In the genomic region with DNA sequence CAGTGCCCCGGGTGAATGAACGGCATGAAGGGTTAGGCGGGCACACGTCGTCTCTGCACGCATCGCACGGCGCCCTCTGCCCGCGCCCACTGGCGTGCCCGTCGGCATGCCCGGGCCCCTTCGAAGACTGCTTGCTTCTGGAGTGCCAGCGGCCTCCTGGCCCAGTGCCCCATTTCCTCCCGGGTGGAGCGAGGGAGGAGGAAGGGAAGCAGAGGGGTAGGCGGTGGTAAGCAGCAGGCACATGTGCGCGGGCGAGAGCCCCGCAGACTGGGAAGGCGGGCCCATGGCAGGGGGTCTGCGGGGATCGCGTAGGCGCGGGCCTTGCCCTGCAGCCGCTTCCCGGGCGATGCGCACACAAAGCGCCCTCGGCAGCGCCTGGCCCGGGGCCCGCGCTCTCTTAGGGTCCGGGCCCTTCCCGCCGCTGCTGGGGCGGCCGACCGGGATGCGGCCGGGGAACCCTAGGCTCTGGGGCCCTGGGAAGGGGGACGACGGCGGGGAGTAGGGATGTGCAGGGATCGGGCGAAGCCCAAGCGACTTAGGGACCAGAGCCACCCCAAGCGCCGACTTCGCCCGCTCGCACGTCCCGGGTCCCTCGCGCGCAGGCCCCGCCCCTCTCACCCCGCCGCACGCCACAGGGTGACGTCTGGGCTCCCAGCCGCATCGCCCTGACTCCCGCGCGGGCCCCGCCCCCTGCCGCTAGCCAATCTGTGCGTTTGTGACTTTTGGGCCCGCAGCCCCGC, we compare ENCODE assay signal across 8 cellular contexts. TPM values are rescaled to one million over a fixed set of nuclear protein-coding genes. Genes with fewer than 3 reads are reported as not detected.
A peak's percentile ranks its signal among the peaks of the same experiment; 100 is the strongest.
DNase-seq lines count a peak whose midpoint lies in the region; ATAC-seq and TF ChIP-seq lines count a peak whose summit lies in the region.

No MANE protein-coding gene starts in this region.

- H3K27ac ChIP-seq in heart right ventricle = peak overlapping the region; percentile 57 to 97 (median 94)
- peak overlapping the region; percentile 91 for H3K27ac ChIP-seq in rectal smooth muscle tissue (ENCODE audit: low read depth, low read length)

- H3K9me3 ChIP-seq in heart right ventricle = peaks cover 0 to 6% (median 0%) of the 10 kb centered on the region in 11 donors

- H3K4me3 Mint-ChIP-seq in activated naive CD8-positive, alpha-beta T cell treated with anti-CD3 and anti-CD28 coated beads, Interleukin-2, amount 10 ng/mL, durations not matched to agents 7 days and 5 days = peak overlapping the region; percentile 79

- peaks cover 16% of the 10 kb centered on the region for H3K4me1 Mint-ChIP-seq in activated naive CD8-positive, alpha-beta T cell treated with anti-CD3 and anti-CD28 coated beads, Interleukin-2, amount 10 ng/mL, durations not matched to agents 7 days and 5 days

- H3K27me3 ChIP-seq in heart right ventricle = no peaks in the 10 kb centered on the region
- H3K27me3 ChIP-seq in rectal smooth muscle tissue (ENCODE audit: control insufficient read depth, insufficient read depth, low read length) = no peaks in the 10 kb centered on the region

- no peaks in the 10 kb centered on the region for H3K9me3 Mint-ChIP-seq in activated naive CD8-positive, alpha-beta T cell treated with anti-CD3 and anti-CD28 coated beads, Interleukin-2, amount 10 ng/mL, durations not matched to agents 7 days and 5 days

- peaks cover 0 to 33% (median 25%) of the 10 kb centered on the region in 9 donors for H3K4me1 ChIP-seq in heart right ventricle
- H3K4me1 ChIP-seq in rectal smooth muscle tissue (ENCODE audit: control insufficient read depth, insufficient read depth, low read length) = peaks cover 15% of the 10 kb centered on the region

- ATAC-seq in GM21737 (IDR thresholded peaks at IDR 0.05; ENCODE audit: unreplicated experiment) (peak; percentile 1), heart right ventricle (peak in 2 of 8 donors; percentile 6 to 9)
- peak; percentile 1 for ATAC-seq in activated naive CD8-positive, alpha-beta T cell treated with anti-CD3 and anti-CD28 coated beads, Interleukin-2, amount 10 ng/mL, durations not matched to agents 7 days and 5 days (ENCODE audit: low read depth)

- no peaks in the 10 kb centered on the region for H3K27me3 Mint-ChIP-seq in activated naive CD8-positive, alpha-beta T cell treated with anti-CD3 and anti-CD28 coated beads, Interleukin-2, amount 10 ng/mL, durations not matched to agents 7 days and 5 days

- H3K36me3 Mint-ChIP-seq in activated naive CD8-positive, alpha-beta T cell treated with anti-CD3 and anti-CD28 coated beads, Interleukin-2, amount 10 ng/mL, durations not matched to agents 7 days and 5 days = no peaks in the 10 kb centered on the region

- H3K9ac ChIP-seq in rectal smooth muscle tissue (ENCODE audit: low read length) = peak overlapping the region; percentile 66

- POLR2A ChIA-PET in activated naive CD8-positive, alpha-beta T cell treated with anti-CD3 and anti-CD28 coated beads, Interleukin-2, amount 10 ng/mL, durations not matched to agents 7 days and 5 days (lab: Charles Lee) = interaction anchor here (0.7 to 2.5 kb wide), 5 partner anchors 7 to 118 kb away, joined by 3 to 11 read pairs (median 4); partner anchors contain the start of gene RPL10

- intact Hi-C loops in heart right ventricle (cut with DNase I) = no loop called here

- H3K4me3 ChIP-seq in heart right ventricle (peak overlapping the region; percentile 25 to 66 (median 50)), rectal smooth muscle tissue (ENCODE audit: low read length) (peak overlapping the region; percentile 65)

- peak overlapping the region; percentile 85 for H3K27ac Mint-ChIP-seq in activated naive CD8-positive, alpha-beta T cell treated with anti-CD3 and anti-CD28 coated beads, Interleukin-2, amount 10 ng/mL, durations not matched to agents 7 days and 5 days

- H3K36me3 ChIP-seq in heart right ventricle (peaks cover 0 to 20% (median 0%) of the 10 kb centered on the region in 9 donors), rectal smooth muscle tissue (ENCODE audit: control insufficient read depth, insufficient read depth, low read length) (no peaks in the 10 kb centered on the region)

- 0 to 1% methylated on average over 31 to 79 of the region's 79 CpGs for WGBS in heart right ventricle, 2 donors

- DNase-seq in GDM1 (lab: John Stamatoyannopoulos, UW) (peak; percentile 45), NCI-H1105 treated with DMSO at 0.1 percent for 48 hours (lab: John Stamatoyannopoulos, UW) (peak; percentile 66), heart right ventricle (peak in 1 of 2 donors; percentile 67), midbrain (lab: John Stamatoyannopoulos, UW) (no peak), NCI-H2081 treated with DMSO at 0.1 percent for 48 hours (lab: John Stamatoyannopoulos, UW) (no peak)
- DNase-seq in activated naive CD8-positive, alpha-beta T cell treated with anti-CD3 and anti-CD28 coated beads, Interleukin-2, amount 10 ng/mL, durations not matched to agents 7 days and 5 days = no peak

- peak in 1 of 9 donors; percentile 11 for TF ChIP-seq CTCF in heart right ventricle (IDR thresholded peaks at IDR 0.05)

RNA-seq across cellular contexts. Expression of gene EMD, which starts 0.9 kb away (rescaled TPM):
- total RNA-seq in activated naive CD8-positive, alpha-beta T cell treated with anti-CD3 and anti-CD28 coated beads, Interleukin-2, amount 10 ng/mL, durations not matched to agents 7 days and 5 days = 10 to 100 TPM; 66.1 to 68.1 TPM
- 10 to 100 TPM; 47.8 to 74.1 (median 59.6) TPM for total RNA-seq in heart right ventricle
- polyA plus RNA-seq in heart right ventricle = 100 to 1,000 TPM in 1 of 2 donors, 10 to 100 TPM in 1; 54.8 to 170 TPM

RNA-seq across cellular contexts. Expression of gene FLNA, which starts 3.8 kb away (rescaled TPM):
- total RNA-seq in activated naive CD8-positive, alpha-beta T cell treated with anti-CD3 and anti-CD28 coated beads, Interleukin-2, amount 10 ng/mL, durations not matched to agents 7 days and 5 days = 100 to 1,000 TPM; 985 to 994 TPM
- 100 to 1,000 TPM; 139 to 288 (median 181) TPM for total RNA-seq in heart right ventricle
- polyA plus RNA-seq in heart right ventricle = 100 to 1,000 TPM; 368 to 442 TPM

RNA-seq across cellular contexts. Expression of gene RPL10, which starts 19.9 kb away (rescaled TPM):
- 1,000 to 10,000 TPM; 2,867 to 2,975 TPM for total RNA-seq in activated naive CD8-positive, alpha-beta T cell treated with anti-CD3 and anti-CD28 coated beads, Interleukin-2, amount 10 ng/mL, durations not matched to agents 7 days and 5 days
- 1,000 to 10,000 TPM; 1,543 to 2,503 (median 1,867) TPM for total RNA-seq in heart right ventricle
- polyA plus RNA-seq in heart right ventricle = 1,000 to 10,000 TPM; 2,102 to 7,085 TPM

RNA-seq across cellular contexts. Expression of gene DNASE1L1, which starts 30.8 kb away (rescaled TPM):
- total RNA-seq in activated naive CD8-positive, alpha-beta T cell treated with anti-CD3 and anti-CD28 coated beads, Interleukin-2, amount 10 ng/mL, durations not matched to agents 7 days and 5 days = 10 to 100 TPM; 20.5 to 26.2 TPM
- 10 to 100 TPM; 35.2 to 57.1 (median 46.9) TPM for total RNA-seq in heart right ventricle
- 10 to 100 TPM; 27.2 to 55.0 TPM for polyA plus RNA-seq in heart right ventricle

RNA-seq across cellular contexts. Expression of gene TAFAZZIN, which starts 33.1 kb away (rescaled TPM):
- total RNA-seq in activated naive CD8-positive, alpha-beta T cell treated with anti-CD3 and anti-CD28 coated beads, Interleukin-2, amount 10 ng/mL, durations not matched to agents 7 days and 5 days = 10 to 100 TPM; 94.7 to 95.3 TPM
- 10 to 100 TPM; 28.4 to 42.6 (median 33.7) TPM for total RNA-seq in heart right ventricle
- 100 to 1,000 TPM in 1 of 2 donors, 10 to 100 TPM in 1; 38.2 to 112 TPM for polyA plus RNA-seq in heart right ventricle

Comparison
In these comparisons a context has a peak if more than half of its experiments do, and no peak if none do; other contexts are left out.
1. DNase-seq: peak in GDM1 (single experiment) and NCI-H1105 treated with DMSO at 0.1 percent for 48 hours (single experiment); none in activated naive CD8-positive, alpha-beta T cell treated with anti-CD3 and anti-CD28 coated beads, Interleukin-2, amount 10 ng/mL, durations not matched to agents 7 days and 5 days (single experiment), midbrain (single experiment) and NCI-H2081 treated with DMSO at 0.1 percent for 48 hours (single experiment).